1 cellular context compared by ENCODE assay signal in the genomic region with DNA sequence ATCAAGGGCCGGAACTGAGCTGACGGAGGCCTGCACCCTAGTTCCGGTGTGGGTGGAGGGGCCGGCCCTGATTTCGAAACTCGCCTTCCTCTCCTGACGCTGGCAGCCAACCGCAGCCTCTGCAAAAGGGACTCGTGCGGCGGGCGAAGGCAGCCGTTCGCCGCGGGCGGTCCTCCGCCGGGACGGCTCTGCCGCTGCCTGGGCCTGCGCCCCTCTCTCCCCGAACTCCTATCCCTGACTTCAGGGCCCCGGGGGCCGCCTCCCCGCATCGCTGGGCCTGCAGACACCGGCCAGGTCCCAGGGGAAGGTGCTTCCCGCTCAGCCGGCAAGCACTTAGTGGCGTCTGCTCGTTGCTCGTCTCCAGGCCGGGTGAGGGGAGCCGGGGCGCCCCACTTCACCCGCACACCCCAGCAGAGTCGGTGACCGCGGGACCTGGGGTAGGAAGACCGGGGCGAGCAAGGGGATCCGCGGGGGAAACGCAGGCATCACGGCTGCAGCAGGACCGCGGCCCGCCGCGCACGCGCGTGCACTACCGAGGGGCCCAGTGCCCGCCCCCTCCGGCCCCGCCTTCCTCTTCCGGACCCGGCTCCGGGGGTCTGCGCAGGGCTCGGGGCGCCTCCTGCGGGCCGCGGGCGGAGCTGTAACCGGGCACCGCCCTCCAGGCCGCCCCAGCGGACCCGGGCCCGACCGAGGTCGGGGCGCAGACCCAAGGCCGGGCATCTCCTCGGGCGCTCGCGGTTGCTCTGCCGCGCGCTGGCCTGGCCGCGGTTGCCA.
TF ChIP-seq lines count a peak whose summit lies in the region.

No MANE protein-coding gene starts in this region.

TF ChIP-seq in HEK293, 187 proteins besides CTCF, POLR2A, EP300 and RAD21 (continued from another document):
- TF ChIP-seq, protein P1, sequence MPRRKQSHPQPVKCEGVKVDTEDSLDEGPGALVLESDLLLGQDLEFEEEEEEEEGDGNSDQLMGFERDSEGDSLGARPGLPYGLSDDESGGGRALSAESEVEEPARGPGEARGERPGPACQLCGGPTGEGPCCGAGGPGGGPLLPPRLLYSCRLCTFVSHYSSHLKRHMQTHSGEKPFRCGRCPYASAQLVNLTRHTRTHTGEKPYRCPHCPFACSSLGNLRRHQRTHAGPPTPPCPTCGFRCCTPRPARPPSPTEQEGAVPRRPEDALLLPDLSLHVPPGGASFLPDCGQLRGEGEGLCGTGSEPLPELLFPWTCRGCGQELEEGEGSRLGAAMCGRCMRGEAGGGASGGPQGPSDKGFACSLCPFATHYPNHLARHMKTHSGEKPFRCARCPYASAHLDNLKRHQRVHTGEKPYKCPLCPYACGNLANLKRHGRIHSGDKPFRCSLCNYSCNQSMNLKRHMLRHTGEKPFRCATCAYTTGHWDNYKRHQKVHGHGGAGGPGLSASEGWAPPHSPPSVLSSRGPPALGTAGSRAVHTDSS (tag by site-specific recombination; IDR thresholded peaks at IDR 0.05), result 0 out of 2 replicates have a peak, but pooled peaks have one; percentile 29
- TF ChIP-seq ZNF510 (tag by site-specific recombination; IDR thresholded peaks at IDR 0.05; ENCODE audit: insufficient replicate concordance) (no peak), ZNF10 (tag by site-specific recombination; IDR thresholded peaks at IDR 0.05) (peak; percentile 11; the same call in 1 of the 2 replicates), ZNF239 (tag by site-specific recombination; IDR thresholded peaks at IDR 0.05) (no peak), ZNF175 (tag by site-specific recombination; IDR thresholded peaks at IDR 0.05) (no peak), GFI1B (tag by site-specific recombination; IDR thresholded peaks at IDR 0.05) (no peak), ZBTB21 (tag by site-specific recombination; IDR thresholded peaks at IDR 0.05) (no peak), SCRT1 (tag by site-specific recombination; IDR thresholded peaks at IDR 0.05; ENCODE audit: borderline replicate concordance) (no peak), ZNF121 (tag by site-specific recombination; IDR thresholded peaks at IDR 0.05) (no peak), ZFP69B (tag by site-specific recombination; IDR thresholded peaks at IDR 0.05) (no peak), ZNF423 (tag by site-specific recombination; IDR thresholded peaks at IDR 0.05) (peak; percentile 58; the same call in 1 of the 2 replicates), ZNF501 (tag by site-specific recombination; IDR thresholded peaks at IDR 0.05) (peak; percentile 62; the same call in 1 of the 2 replicates), ZNF140 (tag by site-specific recombination; IDR thresholded peaks at IDR 0.05) (no peak), MZF1 (tag by site-specific recombination; IDR thresholded peaks at IDR 0.05; ENCODE audit: borderline replicate concordance) (no peak)
- TF ChIP-seq, protein P2, sequence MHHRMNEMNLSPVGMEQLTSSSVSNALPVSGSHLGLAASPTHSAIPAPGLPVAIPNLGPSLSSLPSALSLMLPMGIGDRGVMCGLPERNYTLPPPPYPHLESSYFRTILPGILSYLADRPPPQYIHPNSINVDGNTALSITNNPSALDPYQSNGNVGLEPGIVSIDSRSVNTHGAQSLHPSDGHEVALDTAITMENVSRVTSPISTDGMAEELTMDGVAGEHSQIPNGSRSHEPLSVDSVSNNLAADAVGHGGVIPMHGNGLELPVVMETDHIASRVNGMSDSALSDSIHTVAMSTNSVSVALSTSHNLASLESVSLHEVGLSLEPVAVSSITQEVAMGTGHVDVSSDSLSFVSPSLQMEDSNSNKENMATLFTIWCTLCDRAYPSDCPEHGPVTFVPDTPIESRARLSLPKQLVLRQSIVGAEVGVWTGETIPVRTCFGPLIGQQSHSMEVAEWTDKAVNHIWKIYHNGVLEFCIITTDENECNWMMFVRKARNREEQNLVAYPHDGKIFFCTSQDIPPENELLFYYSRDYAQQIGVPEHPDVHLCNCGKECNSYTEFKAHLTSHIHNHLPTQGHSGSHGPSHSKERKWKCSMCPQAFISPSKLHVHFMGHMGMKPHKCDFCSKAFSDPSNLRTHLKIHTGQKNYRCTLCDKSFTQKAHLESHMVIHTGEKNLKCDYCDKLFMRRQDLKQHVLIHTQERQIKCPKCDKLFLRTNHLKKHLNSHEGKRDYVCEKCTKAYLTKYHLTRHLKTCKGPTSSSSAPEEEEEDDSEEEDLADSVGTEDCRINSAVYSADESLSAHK (tag by site-specific recombination; IDR thresholded peaks at IDR 0.05), result 0 out of 2 replicates have a peak, but pooled peaks have one; percentile 11
- TF ChIP-seq, protein P3, sequence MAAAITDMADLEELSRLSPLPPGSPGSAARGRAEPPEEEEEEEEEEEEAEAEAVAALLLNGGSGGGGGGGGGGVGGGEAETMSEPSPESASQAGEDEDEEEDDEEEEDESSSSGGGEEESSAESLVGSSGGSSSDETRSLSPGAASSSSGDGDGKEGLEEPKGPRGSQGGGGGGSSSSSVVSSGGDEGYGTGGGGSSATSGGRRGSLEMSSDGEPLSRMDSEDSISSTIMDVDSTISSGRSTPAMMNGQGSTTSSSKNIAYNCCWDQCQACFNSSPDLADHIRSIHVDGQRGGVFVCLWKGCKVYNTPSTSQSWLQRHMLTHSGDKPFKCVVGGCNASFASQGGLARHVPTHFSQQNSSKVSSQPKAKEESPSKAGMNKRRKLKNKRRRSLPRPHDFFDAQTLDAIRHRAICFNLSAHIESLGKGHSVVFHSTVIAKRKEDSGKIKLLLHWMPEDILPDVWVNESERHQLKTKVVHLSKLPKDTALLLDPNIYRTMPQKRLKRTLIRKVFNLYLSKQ (tag by site-specific recombination; IDR thresholded peaks at IDR 0.05; ENCODE audit: borderline replicate concordance), result no peak
- TF ChIP-seq, protein P4, sequence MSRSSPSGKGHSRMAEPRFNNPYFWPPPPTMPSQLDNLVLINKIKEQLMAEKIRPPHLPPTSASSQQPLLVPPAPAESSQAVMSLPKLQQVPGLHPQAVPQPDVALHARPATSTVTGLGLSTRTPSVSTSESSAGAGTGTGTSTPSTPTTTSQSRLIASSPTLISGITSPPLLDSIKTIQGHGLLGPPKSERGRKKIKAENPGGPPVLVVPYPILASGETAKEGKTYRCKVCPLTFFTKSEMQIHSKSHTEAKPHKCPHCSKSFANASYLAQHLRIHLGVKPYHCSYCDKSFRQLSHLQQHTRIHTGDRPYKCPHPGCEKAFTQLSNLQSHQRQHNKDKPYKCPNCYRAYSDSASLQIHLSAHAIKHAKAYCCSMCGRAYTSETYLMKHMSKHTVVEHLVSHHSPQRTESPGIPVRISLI (tag by site-specific recombination; IDR thresholded peaks at IDR 0.05), result no peak
TF ChIP-seq in HEK293: peak in this region for 51.
